ENCODE assay signal across 1 cellular context in the genomic region with DNA sequence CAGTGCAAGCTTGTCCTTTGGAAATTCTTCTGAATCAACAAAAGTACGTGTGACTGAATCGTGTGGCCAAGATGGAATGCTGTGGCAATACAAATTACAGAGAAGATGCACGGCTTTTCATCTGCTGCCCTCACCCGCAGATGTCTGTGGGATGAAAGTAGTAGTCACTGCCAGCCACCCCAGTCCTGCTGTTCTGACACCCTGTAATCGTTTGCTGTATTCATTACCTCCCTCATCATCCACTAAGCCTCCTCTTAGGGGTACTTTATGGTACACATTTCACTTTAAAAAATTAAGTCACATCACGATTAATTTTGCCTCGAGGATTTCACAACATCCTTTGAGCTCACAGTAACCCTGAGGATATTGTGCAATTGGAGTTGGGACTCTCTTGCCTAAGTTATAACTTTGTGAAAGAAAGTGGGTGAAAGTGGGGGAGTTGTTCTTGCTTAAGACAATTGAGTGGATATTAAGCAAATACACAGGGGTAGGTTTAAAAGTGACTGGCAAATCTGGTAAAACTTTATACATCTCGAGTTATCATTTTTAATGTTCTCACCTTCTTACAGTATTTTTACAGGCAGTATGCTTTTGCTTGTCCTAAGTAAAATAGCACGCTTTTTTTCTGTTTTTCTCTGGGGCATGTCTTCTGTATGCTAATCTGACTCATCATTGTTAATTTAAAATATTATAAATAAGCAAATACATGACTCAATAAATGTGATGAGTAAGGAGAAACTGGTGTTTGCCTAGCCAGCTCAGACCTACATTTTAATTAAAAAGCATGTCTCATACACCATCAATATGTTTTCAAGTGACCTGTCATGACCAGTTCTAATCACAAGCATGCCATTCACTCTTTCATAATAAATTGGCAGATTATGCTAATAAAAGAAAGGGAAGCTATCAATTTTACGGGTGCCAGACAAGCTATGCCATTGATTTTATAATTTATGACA.
TF ChIP-seq lines count a peak whose summit lies in the region.

No MANE protein-coding gene starts in this region.

TF ChIP-seq in HepG2, 621 proteins besides CTCF, POLR2A, EP300 and RAD21 (continued from another document and continues in another):
- TF ChIP-seq, protein P1, sequence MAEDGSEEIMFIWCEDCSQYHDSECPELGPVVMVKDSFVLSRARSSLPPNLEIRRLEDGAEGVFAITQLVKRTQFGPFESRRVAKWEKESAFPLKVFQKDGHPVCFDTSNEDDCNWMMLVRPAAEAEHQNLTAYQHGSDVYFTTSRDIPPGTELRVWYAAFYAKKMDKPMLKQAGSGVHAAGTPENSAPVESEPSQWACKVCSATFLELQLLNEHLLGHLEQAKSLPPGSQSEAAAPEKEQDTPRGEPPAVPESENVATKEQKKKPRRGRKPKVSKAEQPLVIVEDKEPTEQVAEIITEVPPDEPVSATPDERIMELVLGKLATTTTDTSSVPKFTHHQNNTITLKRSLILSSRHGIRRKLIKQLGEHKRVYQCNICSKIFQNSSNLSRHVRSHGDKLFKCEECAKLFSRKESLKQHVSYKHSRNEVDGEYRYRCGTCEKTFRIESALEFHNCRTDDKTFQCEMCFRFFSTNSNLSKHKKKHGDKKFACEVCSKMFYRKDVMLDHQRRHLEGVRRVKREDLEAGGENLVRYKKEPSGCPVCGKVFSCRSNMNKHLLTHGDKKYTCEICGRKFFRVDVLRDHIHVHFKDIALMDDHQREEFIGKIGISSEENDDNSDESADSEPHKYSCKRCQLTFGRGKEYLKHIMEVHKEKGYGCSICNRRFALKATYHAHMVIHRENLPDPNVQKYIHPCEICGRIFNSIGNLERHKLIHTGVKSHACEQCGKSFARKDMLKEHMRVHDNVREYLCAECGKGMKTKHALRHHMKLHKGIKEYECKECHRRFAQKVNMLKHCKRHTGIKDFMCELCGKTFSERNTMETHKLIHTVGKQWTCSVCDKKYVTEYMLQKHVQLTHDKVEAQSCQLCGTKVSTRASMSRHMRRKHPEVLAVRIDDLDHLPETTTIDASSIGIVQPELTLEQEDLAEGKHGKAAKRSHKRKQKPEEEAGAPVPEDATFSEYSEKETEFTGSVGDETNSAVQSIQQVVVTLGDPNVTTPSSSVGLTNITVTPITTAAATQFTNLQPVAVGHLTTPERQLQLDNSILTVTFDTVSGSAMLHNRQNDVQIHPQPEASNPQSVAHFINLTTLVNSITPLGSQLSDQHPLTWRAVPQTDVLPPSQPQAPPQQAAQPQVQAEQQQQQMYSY (CRISPR knock-in tag; IDR thresholded peaks at IDR 0.05): no peak
- TF ChIP-seq, protein P2, sequence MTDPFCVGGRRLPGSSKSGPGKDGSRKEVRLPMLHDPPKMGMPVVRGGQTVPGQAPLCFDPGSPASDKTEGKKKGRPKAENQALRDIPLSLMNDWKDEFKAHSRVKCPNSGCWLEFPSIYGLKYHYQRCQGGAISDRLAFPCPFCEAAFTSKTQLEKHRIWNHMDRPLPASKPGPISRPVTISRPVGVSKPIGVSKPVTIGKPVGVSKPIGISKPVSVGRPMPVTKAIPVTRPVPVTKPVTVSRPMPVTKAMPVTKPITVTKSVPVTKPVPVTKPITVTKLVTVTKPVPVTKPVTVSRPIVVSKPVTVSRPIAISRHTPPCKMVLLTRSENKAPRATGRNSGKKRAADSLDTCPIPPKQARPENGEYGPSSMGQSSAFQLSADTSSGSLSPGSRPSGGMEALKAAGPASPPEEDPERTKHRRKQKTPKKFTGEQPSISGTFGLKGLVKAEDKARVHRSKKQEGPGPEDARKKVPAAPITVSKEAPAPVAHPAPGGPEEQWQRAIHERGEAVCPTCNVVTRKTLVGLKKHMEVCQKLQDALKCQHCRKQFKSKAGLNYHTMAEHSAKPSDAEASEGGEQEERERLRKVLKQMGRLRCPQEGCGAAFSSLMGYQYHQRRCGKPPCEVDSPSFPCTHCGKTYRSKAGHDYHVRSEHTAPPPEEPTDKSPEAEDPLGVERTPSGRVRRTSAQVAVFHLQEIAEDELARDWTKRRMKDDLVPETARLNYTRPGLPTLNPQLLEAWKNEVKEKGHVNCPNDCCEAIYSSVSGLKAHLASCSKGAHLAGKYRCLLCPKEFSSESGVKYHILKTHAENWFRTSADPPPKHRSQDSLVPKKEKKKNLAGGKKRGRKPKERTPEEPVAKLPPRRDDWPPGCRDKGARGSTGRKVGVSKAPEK (CRISPR knock-in tag; IDR thresholded peaks at IDR 0.05; ENCODE audit: borderline replicate concordance): peak; percentile 98; the same call in 1 of the 2 replicates
- TF ChIP-seq PTBP1 (IDR thresholded peaks at IDR 0.05; ENCODE audit: low read depth, low read length, poor library complexity, severe bottlenecking): no peak
- TF ChIP-seq ZKSCAN8 (CRISPR knock-in tag; IDR thresholded peaks at IDR 0.05; ENCODE audit: borderline replicate concordance): peak; percentile 69; the same call in 1 of the 2 replicates
- TF ChIP-seq ZNF264 (CRISPR knock-in tag; IDR thresholded peaks at IDR 0.05): no peak
- TF ChIP-seq NFATC3 (CRISPR knock-in tag; IDR thresholded peaks at IDR 0.05): no peak
- TF ChIP-seq, protein P3, sequence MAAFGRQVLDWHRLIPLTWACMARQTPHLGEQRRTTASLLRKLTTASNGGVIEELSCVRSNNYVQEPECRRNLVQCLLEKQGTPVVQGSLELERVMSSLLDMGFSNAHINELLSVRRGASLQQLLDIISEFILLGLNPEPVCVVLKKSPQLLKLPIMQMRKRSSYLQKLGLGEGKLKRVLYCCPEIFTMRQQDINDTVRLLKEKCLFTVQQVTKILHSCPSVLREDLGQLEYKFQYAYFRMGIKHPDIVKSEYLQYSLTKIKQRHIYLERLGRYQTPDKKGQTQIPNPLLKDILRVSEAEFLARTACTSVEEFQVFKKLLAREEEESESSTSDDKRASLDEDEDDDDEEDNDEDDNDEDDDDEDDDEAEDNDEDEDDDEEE (CRISPR knock-in tag; IDR thresholded peaks at IDR 0.05): no peak
- no peak for TF ChIP-seq SMAD9 (CRISPR knock-in tag; IDR thresholded peaks at IDR 0.05)
- no peak for TF ChIP-seq ZFP36L2 (CRISPR knock-in tag; IDR thresholded peaks at IDR 0.05)
- no peak for TF ChIP-seq ZNF557 (CRISPR knock-in tag; IDR thresholded peaks at IDR 0.05)
- no peak for TF ChIP-seq ZNF83 (CRISPR knock-in tag; IDR thresholded peaks at IDR 0.05; ENCODE audit: borderline replicate concordance)
- no peak for TF ChIP-seq ZNF160 (CRISPR knock-in tag; IDR thresholded peaks at IDR 0.05)
- TF ChIP-seq, protein P4, sequence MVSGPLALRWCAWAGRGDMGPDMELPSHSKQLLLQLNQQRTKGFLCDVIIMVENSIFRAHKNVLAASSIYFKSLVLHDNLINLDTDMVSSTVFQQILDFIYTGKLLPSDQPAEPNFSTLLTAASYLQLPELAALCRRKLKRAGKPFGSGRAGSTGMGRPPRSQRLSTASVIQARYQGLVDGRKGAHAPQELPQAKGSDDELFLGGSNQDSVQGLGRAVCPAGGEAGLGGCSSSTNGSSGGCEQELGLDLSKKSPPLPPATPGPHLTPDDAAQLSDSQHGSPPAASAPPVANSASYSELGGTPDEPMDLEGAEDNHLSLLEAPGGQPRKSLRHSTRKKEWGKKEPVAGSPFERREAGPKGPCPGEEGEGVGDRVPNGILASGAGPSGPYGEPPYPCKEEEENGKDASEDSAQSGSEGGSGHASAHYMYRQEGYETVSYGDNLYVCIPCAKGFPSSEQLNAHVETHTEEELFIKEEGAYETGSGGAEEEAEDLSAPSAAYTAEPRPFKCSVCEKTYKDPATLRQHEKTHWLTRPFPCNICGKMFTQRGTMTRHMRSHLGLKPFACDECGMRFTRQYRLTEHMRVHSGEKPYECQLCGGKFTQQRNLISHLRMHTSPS (CRISPR knock-in tag; IDR thresholded peaks at IDR 0.05; ENCODE audit: low read depth): no peak
- no peak for TF ChIP-seq FOXC1 (CRISPR knock-in tag; IDR thresholded peaks at IDR 0.05; ENCODE audit: borderline replicate concordance)
- TF ChIP-seq, protein P5, sequence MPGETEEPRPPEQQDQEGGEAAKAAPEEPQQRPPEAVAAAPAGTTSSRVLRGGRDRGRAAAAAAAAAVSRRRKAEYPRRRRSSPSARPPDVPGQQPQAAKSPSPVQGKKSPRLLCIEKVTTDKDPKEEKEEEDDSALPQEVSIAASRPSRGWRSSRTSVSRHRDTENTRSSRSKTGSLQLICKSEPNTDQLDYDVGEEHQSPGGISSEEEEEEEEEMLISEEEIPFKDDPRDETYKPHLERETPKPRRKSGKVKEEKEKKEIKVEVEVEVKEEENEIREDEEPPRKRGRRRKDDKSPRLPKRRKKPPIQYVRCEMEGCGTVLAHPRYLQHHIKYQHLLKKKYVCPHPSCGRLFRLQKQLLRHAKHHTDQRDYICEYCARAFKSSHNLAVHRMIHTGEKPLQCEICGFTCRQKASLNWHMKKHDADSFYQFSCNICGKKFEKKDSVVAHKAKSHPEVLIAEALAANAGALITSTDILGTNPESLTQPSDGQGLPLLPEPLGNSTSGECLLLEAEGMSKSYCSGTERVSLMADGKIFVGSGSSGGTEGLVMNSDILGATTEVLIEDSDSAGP (CRISPR knock-in tag; IDR thresholded peaks at IDR 0.05; ENCODE audit: borderline replicate concordance): peak; percentile 72
- no peak for TF ChIP-seq EZH2 (conservative IDR thresholded peaks at IDR 0.05; ENCODE audit: low read depth, low read length)
- TF ChIP-seq ZNF207 (IDR thresholded peaks at IDR 0.05; ENCODE audit: borderline replicate concordance): no peak
- TF ChIP-seq, protein P6, sequence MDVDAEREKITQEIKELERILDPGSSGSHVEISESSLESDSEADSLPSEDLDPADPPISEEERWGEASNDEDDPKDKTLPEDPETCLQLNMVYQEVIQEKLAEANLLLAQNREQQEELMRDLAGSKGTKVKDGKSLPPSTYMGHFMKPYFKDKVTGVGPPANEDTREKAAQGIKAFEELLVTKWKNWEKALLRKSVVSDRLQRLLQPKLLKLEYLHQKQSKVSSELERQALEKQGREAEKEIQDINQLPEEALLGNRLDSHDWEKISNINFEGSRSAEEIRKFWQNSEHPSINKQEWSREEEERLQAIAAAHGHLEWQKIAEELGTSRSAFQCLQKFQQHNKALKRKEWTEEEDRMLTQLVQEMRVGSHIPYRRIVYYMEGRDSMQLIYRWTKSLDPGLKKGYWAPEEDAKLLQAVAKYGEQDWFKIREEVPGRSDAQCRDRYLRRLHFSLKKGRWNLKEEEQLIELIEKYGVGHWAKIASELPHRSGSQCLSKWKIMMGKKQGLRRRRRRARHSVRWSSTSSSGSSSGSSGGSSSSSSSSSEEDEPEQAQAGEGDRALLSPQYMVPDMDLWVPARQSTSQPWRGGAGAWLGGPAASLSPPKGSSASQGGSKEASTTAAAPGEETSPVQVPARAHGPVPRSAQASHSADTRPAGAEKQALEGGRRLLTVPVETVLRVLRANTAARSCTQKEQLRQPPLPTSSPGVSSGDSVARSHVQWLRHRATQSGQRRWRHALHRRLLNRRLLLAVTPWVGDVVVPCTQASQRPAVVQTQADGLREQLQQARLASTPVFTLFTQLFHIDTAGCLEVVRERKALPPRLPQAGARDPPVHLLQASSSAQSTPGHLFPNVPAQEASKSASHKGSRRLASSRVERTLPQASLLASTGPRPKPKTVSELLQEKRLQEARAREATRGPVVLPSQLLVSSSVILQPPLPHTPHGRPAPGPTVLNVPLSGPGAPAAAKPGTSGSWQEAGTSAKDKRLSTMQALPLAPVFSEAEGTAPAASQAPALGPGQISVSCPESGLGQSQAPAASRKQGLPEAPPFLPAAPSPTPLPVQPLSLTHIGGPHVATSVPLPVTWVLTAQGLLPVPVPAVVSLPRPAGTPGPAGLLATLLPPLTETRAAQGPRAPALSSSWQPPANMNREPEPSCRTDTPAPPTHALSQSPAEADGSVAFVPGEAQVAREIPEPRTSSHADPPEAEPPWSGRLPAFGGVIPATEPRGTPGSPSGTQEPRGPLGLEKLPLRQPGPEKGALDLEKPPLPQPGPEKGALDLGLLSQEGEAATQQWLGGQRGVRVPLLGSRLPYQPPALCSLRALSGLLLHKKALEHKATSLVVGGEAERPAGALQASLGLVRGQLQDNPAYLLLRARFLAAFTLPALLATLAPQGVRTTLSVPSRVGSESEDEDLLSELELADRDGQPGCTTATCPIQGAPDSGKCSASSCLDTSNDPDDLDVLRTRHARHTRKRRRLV (CRISPR knock-in tag; IDR thresholded peaks at IDR 0.05): no peak
- TF ChIP-seq NONO (IDR thresholded peaks at IDR 0.05): no peak
- TF ChIP-seq NONO (CRISPR knock-in tag; conservative IDR thresholded peaks at IDR 0.05): peak; percentile 71
- no peak for TF ChIP-seq CENPX (CRISPR knock-in tag; IDR thresholded peaks at IDR 0.05)
- TF ChIP-seq, protein P7, sequence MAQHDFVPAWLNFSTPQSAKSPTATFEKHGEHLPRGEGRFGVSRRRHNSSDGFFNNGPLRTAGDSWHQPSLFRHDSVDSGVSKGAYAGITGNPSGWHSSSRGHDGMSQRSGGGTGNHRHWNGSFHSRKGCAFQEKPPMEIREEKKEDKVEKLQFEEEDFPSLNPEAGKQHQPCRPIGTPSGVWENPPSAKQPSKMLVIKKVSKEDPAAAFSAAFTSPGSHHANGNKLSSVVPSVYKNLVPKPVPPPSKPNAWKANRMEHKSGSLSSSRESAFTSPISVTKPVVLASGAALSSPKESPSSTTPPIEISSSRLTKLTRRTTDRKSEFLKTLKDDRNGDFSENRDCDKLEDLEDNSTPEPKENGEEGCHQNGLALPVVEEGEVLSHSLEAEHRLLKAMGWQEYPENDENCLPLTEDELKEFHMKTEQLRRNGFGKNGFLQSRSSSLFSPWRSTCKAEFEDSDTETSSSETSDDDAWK (CRISPR knock-in tag; IDR thresholded peaks at IDR 0.05): no peak
- no peak for TF ChIP-seq NR1H2 (CRISPR knock-in tag; IDR thresholded peaks at IDR 0.05; ENCODE audit: borderline replicate concordance, low read depth)
- TF ChIP-seq ZNF816 (CRISPR knock-in tag; IDR thresholded peaks at IDR 0.05; ENCODE audit: borderline replicate concordance): no peak
- no peak for TF ChIP-seq ZNF703 (CRISPR knock-in tag; IDR thresholded peaks at IDR 0.05; ENCODE audit: borderline replicate concordance)
- no peak for TF ChIP-seq ARHGAP35 (CRISPR knock-in tag; IDR thresholded peaks at IDR 0.05; ENCODE audit: borderline replicate concordance)
- peak; percentile 69; the same call in 1 of the 2 replicates for TF ChIP-seq SMAD3 (CRISPR knock-in tag; IDR thresholded peaks at IDR 0.05)
- TF ChIP-seq DR1 (CRISPR knock-in tag; IDR thresholded peaks at IDR 0.05): no peak
- TF ChIP-seq ZNF333 (CRISPR knock-in tag; IDR thresholded peaks at IDR 0.05; ENCODE audit: borderline replicate concordance): no peak
- TF ChIP-seq, protein P8, sequence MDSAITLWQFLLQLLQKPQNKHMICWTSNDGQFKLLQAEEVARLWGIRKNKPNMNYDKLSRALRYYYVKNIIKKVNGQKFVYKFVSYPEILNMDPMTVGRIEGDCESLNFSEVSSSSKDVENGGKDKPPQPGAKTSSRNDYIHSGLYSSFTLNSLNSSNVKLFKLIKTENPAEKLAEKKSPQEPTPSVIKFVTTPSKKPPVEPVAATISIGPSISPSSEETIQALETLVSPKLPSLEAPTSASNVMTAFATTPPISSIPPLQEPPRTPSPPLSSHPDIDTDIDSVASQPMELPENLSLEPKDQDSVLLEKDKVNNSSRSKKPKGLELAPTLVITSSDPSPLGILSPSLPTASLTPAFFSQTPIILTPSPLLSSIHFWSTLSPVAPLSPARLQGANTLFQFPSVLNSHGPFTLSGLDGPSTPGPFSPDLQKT (CRISPR knock-in tag; IDR thresholded peaks at IDR 0.05; ENCODE audit: borderline replicate concordance): no peak
- no peak for TF ChIP-seq TCF7L2 (IDR thresholded peaks at IDR 0.05; ENCODE audit: low read depth, low read length)
- peak; percentile 65; the same call in 1 of the 2 replicates for TF ChIP-seq ZNF12 (CRISPR knock-in tag; IDR thresholded peaks at IDR 0.05)
- no peak for TF ChIP-seq HCFC1 (IDR thresholded peaks at IDR 0.05; ENCODE audit: low read depth, low read length)
- TF ChIP-seq ESRRA (CRISPR knock-in tag; IDR thresholded peaks at IDR 0.05; ENCODE audit: low read depth): no peak
- no peak for TF ChIP-seq ZNF343 (CRISPR knock-in tag; IDR thresholded peaks at IDR 0.05)
- no peak for TF ChIP-seq ZNF296 (CRISPR knock-in tag; conservative IDR thresholded peaks at IDR 0.05)
- no peak for TF ChIP-seq ZSCAN21 (CRISPR knock-in tag; IDR thresholded peaks at IDR 0.05; ENCODE audit: borderline replicate concordance)
- no peak for TF ChIP-seq HHEX (CRISPR knock-in tag; IDR thresholded peaks at IDR 0.05)
- no peak for TF ChIP-seq ZFYVE20 (CRISPR knock-in tag; IDR thresholded peaks at IDR 0.05; ENCODE audit: borderline replicate concordance, low read depth)
- TF ChIP-seq SAP130 (CRISPR knock-in tag; IDR thresholded peaks at IDR 0.05; ENCODE audit: low read depth): peak; percentile 26; the same call in 1 of the 2 replicates
